8 cellular contexts compared by ENCODE assay signal in the genomic region with DNA sequence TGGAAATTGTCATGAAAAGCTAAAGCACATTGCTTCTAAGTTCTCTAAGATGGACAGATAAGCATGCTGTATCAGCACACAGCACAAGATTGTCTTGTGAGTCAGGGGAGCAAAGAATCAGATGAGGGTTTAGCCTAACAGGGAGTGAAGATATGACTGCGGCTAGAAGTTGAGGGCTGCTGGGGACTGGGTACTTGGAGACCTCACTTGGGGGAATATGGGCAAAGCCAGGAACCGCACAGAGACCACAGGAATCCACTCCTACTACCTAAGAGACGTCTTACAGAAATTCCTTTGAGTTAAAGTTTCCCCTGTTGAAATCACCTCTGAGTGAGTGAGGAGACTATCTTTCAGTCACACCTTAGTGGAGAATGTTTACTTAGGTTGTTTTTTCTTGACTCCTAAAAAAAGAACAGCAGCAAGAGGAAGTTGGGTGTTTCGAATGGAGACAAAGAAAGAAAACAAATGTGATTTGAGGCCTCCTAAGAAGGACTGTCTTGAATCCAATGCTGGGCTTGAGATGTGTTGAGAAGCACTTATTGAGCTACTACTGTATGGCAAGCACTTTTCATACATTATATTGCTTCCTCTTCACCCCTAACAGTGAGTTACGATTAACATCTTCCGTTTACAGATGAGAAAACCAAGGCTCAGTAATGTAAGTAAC.
A peak's percentile ranks its signal among the peaks of the same experiment; 100 is the strongest.
DNase-seq lines count a peak whose midpoint lies in the region; ATAC-seq and TF ChIP-seq lines count a peak whose summit lies in the region.

No MANE protein-coding gene starts in this region.

- TF ChIP-seq CTCF in lower leg skin (IDR thresholded peaks at IDR 0.05) = no peak

- peak; percentile 29 for ATAC-seq in GM21737 (IDR thresholded peaks at IDR 0.05; ENCODE audit: unreplicated experiment)
- no peak for ATAC-seq in central memory CD8-positive, alpha-beta T cell (replicated peaks; ENCODE audit: extremely low read depth, poor library complexity, severe bottlenecking)
- peak; percentile 54 for ATAC-seq in stimulated activated memory B cell treated with anti-CD40 and anti-IgM and Interleukin-4, amounts not matched to agents 10 μg/mL and 1 μg/mL and 100 μg/mL, for 72 hours

- no peak overlapping the region for H3K4me3 ChIP-seq in lower leg skin (ENCODE audit: low read depth, poor library complexity, severe bottlenecking)

- intact Hi-C loops in lower leg skin (cut with DNase I; ENCODE audit: low total_unique reads) = loop anchor here (10.0 kb wide), 1 partner anchor 95 kb away; no protein-coding TSS in a partner anchor

- H3K9me3 Mint-ChIP-seq in central memory CD8-positive, alpha-beta T cell = no peaks in the 10 kb centered on the region
- H3K9me3 Mint-ChIP-seq in stimulated activated memory B cell treated with anti-CD40 and anti-IgM and Interleukin-4, amounts not matched to agents 10 μg/mL and 1 μg/mL and 100 μg/mL, for 72 hours = no peaks in the 10 kb centered on the region

- H3K27ac Mint-ChIP-seq in central memory CD8-positive, alpha-beta T cell (ENCODE audit: low read depth) = peak overlapping the region; percentile 84
- H3K27ac Mint-ChIP-seq in stimulated activated memory B cell treated with anti-CD40 and anti-IgM and Interleukin-4, amounts not matched to agents 10 μg/mL and 1 μg/mL and 100 μg/mL, for 72 hours = peak overlapping the region; percentile 91

- peaks cover 93% of the 10 kb centered on the region for H3K4me1 Mint-ChIP-seq in central memory CD8-positive, alpha-beta T cell
- peaks cover 93% of the 10 kb centered on the region for H3K4me1 Mint-ChIP-seq in stimulated activated memory B cell treated with anti-CD40 and anti-IgM and Interleukin-4, amounts not matched to agents 10 μg/mL and 1 μg/mL and 100 μg/mL, for 72 hours

- no peak for TF ChIP-seq POLR2A in lower leg skin (IDR thresholded peaks at IDR 0.05)

- H3K4me3 Mint-ChIP-seq in central memory CD8-positive, alpha-beta T cell = peak overlapping the region; percentile 57
- peak overlapping the region; percentile 53 for H3K4me3 Mint-ChIP-seq in stimulated activated memory B cell treated with anti-CD40 and anti-IgM and Interleukin-4, amounts not matched to agents 10 μg/mL and 1 μg/mL and 100 μg/mL, for 72 hours

- peaks cover 22% of the 10 kb centered on the region for H3K36me3 Mint-ChIP-seq in central memory CD8-positive, alpha-beta T cell (ENCODE audit: insufficient read depth)
- H3K36me3 Mint-ChIP-seq in stimulated activated memory B cell treated with anti-CD40 and anti-IgM and Interleukin-4, amounts not matched to agents 10 μg/mL and 1 μg/mL and 100 μg/mL, for 72 hours = peaks cover 15% of the 10 kb centered on the region

- DNase-seq in EH (ENCODE audit: low read depth) = peak; percentile 35
- DNase-seq in OCI-M1 (lab: John Stamatoyannopoulos, UW) = peak; percentile 85
- no peak for DNase-seq in central memory CD8-positive, alpha-beta T cell (ENCODE audit: low spot score in 2 of 2)
- DNase-seq in T1000 (lab: John Stamatoyannopoulos, UW) = no peak
- no peak for DNase-seq in lower leg skin (ENCODE audit: low spot score in 2 of 2)
- DNase-seq in GM19240 (ENCODE audit: insufficient read length, low spot score) = no peak

- no peaks in the 10 kb centered on the region for H3K27me3 Mint-ChIP-seq in central memory CD8-positive, alpha-beta T cell
- no peaks in the 10 kb centered on the region for H3K27me3 Mint-ChIP-seq in stimulated activated memory B cell treated with anti-CD40 and anti-IgM and Interleukin-4, amounts not matched to agents 10 μg/mL and 1 μg/mL and 100 μg/mL, for 72 hours

- 77 to 78% methylated on average over 6 of the region's 6 CpGs for WGBS in lower leg skin, 2 donors

Comparison
In these comparisons a context has a peak if more than half of its experiments do, and no peak if none do; other contexts are left out.
1. DNase-seq: peak in EH (single experiment) and OCI-M1 (single experiment); none in central memory CD8-positive, alpha-beta T cell (0 of 2), T1000 (single experiment), lower leg skin (0 of 2) and GM19240 (single experiment).